ENCODE assay signal across 8 cellular contexts in the genomic region with DNA sequence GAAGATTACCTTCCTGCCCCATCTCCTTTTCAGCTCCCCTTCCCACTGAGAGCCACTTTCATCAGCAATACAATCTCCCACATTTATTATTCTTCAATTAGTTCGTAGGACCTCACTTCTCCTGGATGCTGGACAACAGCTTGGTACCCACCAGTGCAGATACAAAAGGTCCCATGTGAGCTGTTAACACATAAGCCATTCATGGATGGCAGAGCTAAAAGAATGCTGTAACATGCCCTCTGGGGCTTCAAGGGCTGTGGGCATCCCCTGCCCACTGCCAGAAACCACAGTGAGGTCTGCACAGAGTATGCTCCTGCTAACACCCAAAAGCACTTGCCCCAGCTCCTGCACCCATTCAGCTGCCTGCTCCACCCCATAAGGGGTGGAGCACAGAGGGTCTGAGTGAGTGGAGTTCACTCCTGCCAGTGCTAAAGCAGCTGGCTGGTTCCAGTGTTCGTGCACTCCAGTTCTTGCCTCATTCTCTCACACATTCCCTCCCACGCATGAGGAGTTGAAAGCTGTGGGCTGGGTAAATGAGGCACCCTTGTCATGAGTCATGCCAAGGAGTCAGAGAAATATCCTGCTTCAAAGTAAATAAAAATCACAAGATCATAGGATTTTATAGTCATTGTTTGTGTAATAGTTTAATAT.
A peak's percentile ranks its signal among the peaks of the same experiment; 100 is the strongest.
DNase-seq lines count a peak whose midpoint lies in the region; ATAC-seq and TF ChIP-seq lines count a peak whose summit lies in the region.

No MANE protein-coding gene starts in this region.

- intact Hi-C loops in upper lobe of right lung (cut with DNase I): no loop called here

- H3K27ac ChIP-seq in upper lobe of right lung: no peak overlapping the region
- no peak overlapping the region for H3K27ac ChIP-seq in coronary artery
- H3K27ac ChIP-seq in right atrium auricular region: no peak overlapping the region

- TF ChIP-seq CTCF in upper lobe of right lung (IDR thresholded peaks at IDR 0.05) (no peak), GM20000 (IDR thresholded peaks at IDR 0.05; ENCODE audit: extremely low read depth, missing control alignments) (no peak), coronary artery (IDR thresholded peaks at IDR 0.05) (no peak), right atrium auricular region (IDR thresholded peaks at IDR 0.05) (no peak)

- H3K4me3 ChIP-seq in upper lobe of right lung (no peak overlapping the region), coronary artery (no peak overlapping the region), right atrium auricular region (no peak overlapping the region)

- H3K4me1 ChIP-seq in upper lobe of right lung: no peaks in the 10 kb centered on the region
- no peaks in the 10 kb centered on the region for H3K4me1 ChIP-seq in right atrium auricular region

- H3K36me3 ChIP-seq in upper lobe of right lung: no peaks in the 10 kb centered on the region
- no peaks in the 10 kb centered on the region for H3K36me3 ChIP-seq in right atrium auricular region

- H3K27me3 ChIP-seq in upper lobe of right lung (no peaks in the 10 kb centered on the region), right atrium auricular region (no peaks in the 10 kb centered on the region)

- H3K9me3 ChIP-seq in upper lobe of right lung: no peaks in the 10 kb centered on the region
- H3K9me3 ChIP-seq in right atrium auricular region: no peaks in the 10 kb centered on the region

- peak; percentile 68 for ATAC-seq in GM21576 (IDR thresholded peaks at IDR 0.05; ENCODE audit: unreplicated experiment)
- peak; percentile 97 for ATAC-seq in esophagus mucosa
- ATAC-seq in upper lobe of right lung: peak; percentile 71

- DNase-seq in Ammon's horn (ENCODE audit: low spot score): peak; percentile 38
- DNase-seq in HT1080 (ENCODE audit: low read depth): peak; percentile 81
- no peak for DNase-seq in upper lobe of right lung
- DNase-seq in GM20000 (ENCODE audit: low spot score): no peak
- no peak for DNase-seq in coronary artery (ENCODE audit: low spot score)
- DNase-seq in right atrium auricular region (ENCODE audit: low spot score): no peak

Comparison
In these comparisons a context has a peak if more than half of its experiments do, and no peak if none do; other contexts are left out.
1. DNase-seq: peak in Ammon's horn (single experiment) and HT1080 (single experiment); none in upper lobe of right lung (single experiment), GM20000 (single experiment), coronary artery (single experiment) and right atrium auricular region (single experiment).
2. Peak in every context shown above with its lines, with median percentiles within 50 percentile points of each other: ATAC-seq.